Comparison of ENCODE assay signal across 9 cellular contexts in the genomic region with DNA sequence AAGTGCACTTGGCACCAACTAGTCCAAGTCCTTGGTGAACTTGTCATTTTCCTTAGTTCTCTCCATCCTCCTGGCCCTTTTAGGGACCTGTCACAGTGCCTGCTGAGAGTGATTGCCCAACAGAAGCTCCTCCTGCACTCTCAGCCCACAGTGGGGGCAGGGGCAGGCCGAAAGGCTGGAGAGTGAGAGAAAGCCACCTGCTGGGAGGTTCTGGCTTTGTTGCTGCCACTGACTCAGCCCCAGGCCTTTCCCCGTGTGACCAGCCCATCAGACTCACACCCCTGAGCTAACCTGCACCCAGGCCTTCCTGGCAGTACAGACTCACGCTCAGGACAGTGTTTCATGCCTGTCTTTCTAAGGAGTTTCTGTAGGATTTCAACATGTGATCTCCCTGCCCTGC. TPM values are rescaled to one million over a fixed set of nuclear protein-coding genes. Genes with fewer than 3 reads are reported as not detected.
DNase-seq lines count a peak whose midpoint lies in the region; ATAC-seq and TF ChIP-seq lines count a peak whose summit lies in the region.
"Had no signal": no experiment of that assay in that cellular context is flagged by ENCODE, and none has a peak within 500 bp of the region (broad histone marks: within the 10 kb centered on the region; RNA-seq: fewer than 3 reads in every experiment).

No MANE protein-coding gene starts in this region.

- TF ChIP-seq CTCF in body of pancreas (IDR thresholded peaks at IDR 0.05) (peak in 2 of 7 experiments; percentile 7 to 16), lung (IDR thresholded peaks at IDR 0.05; ENCODE audit: control extremely low read depth, extremely low read depth) (no peak)

- DNase-seq in EH (ENCODE audit: low read depth): peak; percentile 43
- DNase-seq in M059J (ENCODE audit: low read depth): peak; percentile 77
- DNase-seq in body of pancreas: peak; percentile 16 to 49 (median 34)
- DNase-seq in lung (ENCODE audit: low spot score): peak; percentile 74
- no peak for DNase-seq in T-helper 1 cell
- DNase-seq in hepatic stellate cell (ENCODE audit: low spot score): no peak

- H3K27me3 ChIP-seq in body of pancreas: no peaks in the 10 kb centered on the region
- no peaks in the 10 kb centered on the region for H3K27me3 ChIP-seq in lung (ENCODE audit: control insufficient read depth, insufficient read depth)
- H3K27me3 ChIP-seq: ovary had no signal

- no peaks in the 10 kb centered on the region for H3K36me3 ChIP-seq in body of pancreas (replicated peaks in 1 of 2; ENCODE audit: insufficient read depth in 1 of 2, low read depth in 2 of 2)
- H3K36me3 ChIP-seq in lung (ENCODE audit: control insufficient read depth in 2 of 2, insufficient read depth in 2 of 2, low read length in 2 of 2): no peaks in the 10 kb centered on the region
- H3K36me3 ChIP-seq: ovary had no signal

- H3K4me3 ChIP-seq in body of pancreas (no peak overlapping the region), lung (no peak overlapping the region)
- H3K4me3 ChIP-seq: ovary had no signal

- WGBS in body of pancreas, 2 donors: 28 to 32% methylated on average over 2 to 3 of the region's 3 CpGs
- 18 to 24% methylated on average over 3 of the region's 3 CpGs for WGBS in lung, 2 donors

- H3K27ac ChIP-seq in body of pancreas: no peak overlapping the region
- peak overlapping the region in 1 of 2 donors; percentile 33 for H3K27ac ChIP-seq in lung (ENCODE audit: low read depth in 1 of 2, low read length in 1 of 2)
- H3K27ac ChIP-seq: ovary had no signal

- intact Hi-C loops in body of pancreas (cut with DNase I): no loop called here

- no peaks in the 10 kb centered on the region for H3K9me3 ChIP-seq in body of pancreas
- peaks cover 0 to 4% of the 10 kb centered on the region in 2 donors for H3K9me3 ChIP-seq in lung (ENCODE audit: control insufficient read depth in 2 of 2, insufficient read depth in 1 of 2, low read length in 1 of 2)
- H3K9me3 ChIP-seq: ovary had no signal

- no peaks in the 10 kb centered on the region for H3K4me1 ChIP-seq in body of pancreas
- H3K4me1 ChIP-seq in lung (ENCODE audit: control insufficient read depth in 2 of 2, insufficient read depth in 2 of 2, low read length in 2 of 2): peaks cover 0 to 3% of the 10 kb centered on the region in 2 donors

- ATAC-seq in body of pancreas: peak; percentile 50
- peak; percentile 91 for ATAC-seq in lung (ENCODE audit: insufficient read depth, low FRiP score)
- no peak for ATAC-seq in HG02885 (IDR thresholded peaks at IDR 0.05; ENCODE audit: poor library complexity, unreplicated experiment)
- ATAC-seq in HG03342 (IDR thresholded peaks at IDR 0.05; ENCODE audit: unreplicated experiment): no peak

- no peak for TF ChIP-seq POLR2A in body of pancreas (IDR thresholded peaks at IDR 0.05)

RNA-seq across cellular contexts. Expression of a gene that starts 17.1 kb away (rescaled TPM):
- 1.6 and 1.9 TPM in 2 replicates for total RNA-seq in M059J (2014; rRNA removed; shearing (Covaris generic))
- total RNA-seq in body of pancreas: 1 to 10 TPM in 1 of 2 donors, under 1 TPM in 1; 0.26 to 4.9 TPM
- not detected for total RNA-seq in lung
- under 1 TPM; 0.05 to 0.22 TPM for polyA plus RNA-seq in lung

RNA-seq across cellular contexts. Expression of a gene that starts 26.3 kb away (rescaled TPM):
- total RNA-seq in M059J (2014; rRNA removed; shearing (Covaris generic)): 96.8 and 157 TPM in 2 replicates
- total RNA-seq in body of pancreas (10 to 100 TPM in 1 of 2 donors, 1 to 10 TPM in 1; 8.6 to 25.4 TPM), lung (100 to 1,000 TPM in 1 of 2 donors, 10 to 100 TPM in 1; 45.6 to 115 TPM)
- 100 to 1,000 TPM; 369 to 427 TPM for polyA plus RNA-seq in lung

RNA-seq across cellular contexts. Expression of a gene that starts 43.0 kb away (rescaled TPM):
- 30.0 and 47.6 TPM in 2 replicates for total RNA-seq in M059J (2014; rRNA removed; shearing (Covaris generic))
- total RNA-seq in body of pancreas (1 to 10 TPM; 3.6 TPM), lung (10 to 100 TPM in 1 of 2 donors, 1 to 10 TPM in 1; 6.8 to 12.0 TPM)
- polyA plus RNA-seq in lung: 1 to 10 TPM; 4.6 to 8.5 TPM

Comparison
In these comparisons a context has a peak if more than half of its experiments do, and no peak if none do; other contexts are left out.
1. DNase-seq: peak in EH (single experiment), M059J (single experiment), body of pancreas (4 of 4) and lung (single experiment); none in T-helper 1 cell (0 of 5) and hepatic stellate cell (single experiment).
2. ATAC-seq: peak in body of pancreas (single experiment) and lung (single experiment); none in HG02885 (single experiment) and HG03342 (single experiment).